1 cellular context compared by ENCODE assay signal in the genomic region with DNA sequence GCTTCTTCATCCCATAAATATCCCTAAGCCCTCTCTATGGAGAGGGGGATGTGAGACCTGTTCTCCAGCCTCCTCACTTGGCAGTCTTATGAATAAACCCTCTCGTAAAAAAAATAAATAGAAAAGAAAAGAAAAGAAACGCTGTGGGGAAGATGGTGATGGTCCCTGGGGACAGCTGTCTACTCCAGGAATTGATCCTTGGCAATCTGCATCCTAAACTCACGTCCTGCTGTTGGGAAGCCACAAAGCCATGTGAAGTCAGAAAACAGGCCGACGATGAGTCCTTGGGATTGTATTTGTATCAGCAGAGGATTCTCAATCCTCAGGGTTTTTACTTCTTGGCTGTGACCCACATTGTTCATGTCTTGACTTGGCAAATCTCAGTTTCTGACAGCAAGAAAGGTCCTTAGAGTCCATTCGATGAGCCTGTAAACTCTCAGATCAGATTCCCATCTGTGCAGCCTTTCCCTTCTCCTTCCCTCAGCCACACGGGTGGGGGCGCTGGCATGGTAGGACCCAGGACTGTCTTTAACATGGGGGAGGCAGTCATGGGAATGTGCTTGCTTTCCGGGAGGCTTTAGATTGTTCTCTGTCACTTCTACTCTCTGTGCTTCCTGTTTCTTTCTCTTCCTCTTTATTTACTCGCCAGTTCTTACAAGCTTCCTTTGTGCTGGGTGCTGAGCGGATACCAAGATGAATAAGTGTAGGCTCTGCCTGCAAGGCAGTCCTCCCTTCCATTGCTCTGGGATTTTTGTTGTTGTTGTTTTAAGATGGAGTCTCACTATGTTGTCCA.
TF ChIP-seq lines count a peak whose summit lies in the region.

No MANE protein-coding gene starts in this region.

TF ChIP-seq in WTC11, 78 proteins besides CTCF, POLR2A, EP300 and RAD21 (continued from another document):
- TF ChIP-seq, protein P1, sequence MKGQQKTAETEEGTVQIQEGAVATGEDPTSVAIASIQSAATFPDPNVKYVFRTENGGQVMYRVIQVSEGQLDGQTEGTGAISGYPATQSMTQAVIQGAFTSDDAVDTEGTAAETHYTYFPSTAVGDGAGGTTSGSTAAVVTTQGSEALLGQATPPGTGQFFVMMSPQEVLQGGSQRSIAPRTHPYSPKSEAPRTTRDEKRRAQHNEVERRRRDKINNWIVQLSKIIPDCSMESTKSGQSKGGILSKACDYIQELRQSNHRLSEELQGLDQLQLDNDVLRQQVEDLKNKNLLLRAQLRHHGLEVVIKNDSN (CRISPR knock-in tag; IDR thresholded peaks at IDR 0.05): no peak
- no peak for TF ChIP-seq PRRX2 (CRISPR knock-in tag; IDR thresholded peaks at IDR 0.05)
- TF ChIP-seq, protein P2, sequence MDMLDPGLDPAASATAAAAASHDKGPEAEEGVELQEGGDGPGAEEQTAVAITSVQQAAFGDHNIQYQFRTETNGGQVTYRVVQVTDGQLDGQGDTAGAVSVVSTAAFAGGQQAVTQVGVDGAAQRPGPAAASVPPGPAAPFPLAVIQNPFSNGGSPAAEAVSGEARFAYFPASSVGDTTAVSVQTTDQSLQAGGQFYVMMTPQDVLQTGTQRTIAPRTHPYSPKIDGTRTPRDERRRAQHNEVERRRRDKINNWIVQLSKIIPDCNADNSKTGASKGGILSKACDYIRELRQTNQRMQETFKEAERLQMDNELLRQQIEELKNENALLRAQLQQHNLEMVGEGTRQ (CRISPR knock-in tag; IDR thresholded peaks at IDR 0.05): no peak
- TF ChIP-seq, protein P3, sequence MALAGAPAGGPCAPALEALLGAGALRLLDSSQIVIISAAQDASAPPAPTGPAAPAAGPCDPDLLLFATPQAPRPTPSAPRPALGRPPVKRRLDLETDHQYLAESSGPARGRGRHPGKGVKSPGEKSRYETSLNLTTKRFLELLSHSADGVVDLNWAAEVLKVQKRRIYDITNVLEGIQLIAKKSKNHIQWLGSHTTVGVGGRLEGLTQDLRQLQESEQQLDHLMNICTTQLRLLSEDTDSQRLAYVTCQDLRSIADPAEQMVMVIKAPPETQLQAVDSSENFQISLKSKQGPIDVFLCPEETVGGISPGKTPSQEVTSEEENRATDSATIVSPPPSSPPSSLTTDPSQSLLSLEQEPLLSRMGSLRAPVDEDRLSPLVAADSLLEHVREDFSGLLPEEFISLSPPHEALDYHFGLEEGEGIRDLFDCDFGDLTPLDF (CRISPR knock-in tag; IDR thresholded peaks at IDR 0.05): no peak
